Comparison of ENCODE assay signal across 12 cellular contexts in genomic region chr2:237154894-237155851, GRCh38.
DNase-seq lines count a peak whose midpoint lies in the region; ATAC-seq and TF ChIP-seq lines count a peak whose summit lies in the region.
"Had no signal": no experiment of that assay in that cellular context is flagged by ENCODE, and none has a peak within 500 bp of the region (broad histone marks: within the 10 kb centered on the region; RNA-seq: fewer than 3 reads in every experiment).

No MANE protein-coding gene starts in this region.

- TF ChIP-seq CTCF in left ventricle myocardium inferior (IDR thresholded peaks at IDR 0.05; ENCODE audit: borderline replicate concordance) (no peak), MM.1S (IDR thresholded peaks at IDR 0.05; ENCODE audit: low read length) (no peak), hepatocyte (IDR thresholded peaks at IDR 0.05; ENCODE audit: poor library complexity) (no peak)

- H3K9me3 ChIP-seq in left ventricle myocardium inferior (replicated peaks) (no peaks in the 10 kb centered on the region), MM.1S (replicated peaks; ENCODE audit: insufficient read depth, low read length) (no peaks in the 10 kb centered on the region), hepatocyte (ENCODE audit: low read depth) (no peaks in the 10 kb centered on the region)
- H3K9me3 ChIP-seq: testis had no signal

- 77% methylated on average over 10 of the region's 10 CpGs for WGBS in hepatocyte (ENCODE audit: low lambda C conversion rate, missing lambda C conversion rate)

- H3K27ac ChIP-seq in left ventricle myocardium inferior (replicated peaks) (peak overlapping the region; percentile 86), MM.1S (ENCODE audit: low read length) (peak overlapping the region; percentile 96), hepatocyte (peak overlapping the region; percentile 78)
- H3K27ac ChIP-seq: epithelial cell of prostate had no signal

- H3K4me3 ChIP-seq in left ventricle myocardium inferior (no peak overlapping the region), MM.1S (ENCODE audit: low read length) (peak overlapping the region; percentile 36), hepatocyte (no peak overlapping the region)
- H3K4me3 ChIP-seq: testis had no signal

- H3K27me3 ChIP-seq in left ventricle myocardium inferior (ENCODE audit: low read depth) (peaks cover 8% of the 10 kb centered on the region), MM.1S (replicated peaks; ENCODE audit: insufficient read depth, low read length) (no peaks in the 10 kb centered on the region), hepatocyte (no peaks in the 10 kb centered on the region)
- H3K27me3 ChIP-seq: testis had no signal

- peaks cover 20% of the 10 kb centered on the region for H3K4me1 ChIP-seq in left ventricle myocardium inferior
- H3K4me1 ChIP-seq in MM.1S (ENCODE audit: low read length): peaks cover 21% of the 10 kb centered on the region
- H3K4me1 ChIP-seq in hepatocyte (ENCODE audit: insufficient read depth): peaks cover 12% of the 10 kb centered on the region

- H3K36me3 ChIP-seq in left ventricle myocardium inferior: no peaks in the 10 kb centered on the region
- H3K36me3 ChIP-seq in MM.1S (replicated peaks; ENCODE audit: insufficient read depth, low read length): no peaks in the 10 kb centered on the region
- H3K36me3 ChIP-seq in hepatocyte (replicated peaks; ENCODE audit: insufficient read depth, low read depth): no peaks in the 10 kb centered on the region

- ATAC-seq in Right ventricle myocardium superior (ENCODE audit: poor library complexity): no peak
- ATAC-seq: left colon had no signal

- no peaks in the 10 kb centered on the region for H3K79me2 ChIP-seq in MM.1S (ENCODE audit: low read length)
- no peaks in the 10 kb centered on the region for H3K79me2 ChIP-seq in hepatocyte

- no peaks in the 10 kb centered on the region for H4K20me1 ChIP-seq in MM.1S (ENCODE audit: insufficient read depth, low read length)
- H4K20me1 ChIP-seq in hepatocyte (ENCODE audit: insufficient read depth, poor library complexity, severe bottlenecking): no peaks in the 10 kb centered on the region

- H3F3A ChIP-seq in MM.1S (ENCODE audit: insufficient read depth, low read length): peaks cover 13% of the 10 kb centered on the region

- H2AFZ ChIP-seq in MM.1S (ENCODE audit: low read length) (peak overlapping the region; percentile 87), hepatocyte (no peak overlapping the region)

- H3K4me2 ChIP-seq in MM.1S (ENCODE audit: low read depth, low read length) (peak overlapping the region; percentile 91), hepatocyte (no peak overlapping the region)

- H3K9ac ChIP-seq in MM.1S (ENCODE audit: low read length): peak overlapping the region; percentile 42

- no peak for TF ChIP-seq POLR2A in erythroblast (IDR thresholded peaks at IDR 0.05; ENCODE audit: low read length)

- DNase-seq in left ventricle myocardium inferior (no peak), Right ventricle myocardium superior (no peak), MM.1S (peak; percentile 87), hepatocyte (ENCODE audit: low spot score) (no peak), ureter (ENCODE audit: low spot score) (peak; percentile 28), NCI-H1694 (lab: John Stamatoyannopoulos, UW) (no peak), erythroblast (lab: John Stamatoyannopoulos, UW) (no peak), globus pallidus (ENCODE audit: low spot score) (no peak)
- DNase-seq: left colon, NCI-H2029 treated with DMSO at 0.1 percent for 48 hours, testis had no signal

- H3K9me2 ChIP-seq in MM.1S (replicated peaks; ENCODE audit: insufficient read depth, low read length): no peaks in the 10 kb centered on the region
- H3K9me2 ChIP-seq in hepatocyte (replicated peaks; ENCODE audit: insufficient read depth): no peaks in the 10 kb centered on the region

- intact Hi-C loops in left ventricle myocardium inferior (cut with micrococcal nuclease) (loop anchor here (10.0 kb wide), 2 partner anchors 170 to 250 kb away; no protein-coding TSS in a partner anchor), Right ventricle myocardium superior (cut with DNase I) (loop anchor here (5.0 kb wide), 1 partner anchor 257 kb away; the partner anchor contains the start of gene COL6A3)

Comparison
In these comparisons a context has a peak if more than half of its experiments do, and no peak if none do; other contexts are left out.
1. DNase-seq: peak in MM.1S (single experiment) and ureter (single experiment); none in left ventricle myocardium inferior (single experiment), Right ventricle myocardium superior (single experiment), hepatocyte (single experiment), NCI-H1694 (single experiment), erythroblast (0 of 2) and globus pallidus (single experiment).
2. Peak in every context shown above with its lines, with median percentiles within 50 percentile points of each other: H3K27ac ChIP-seq.